Comparison of ENCODE assay signal across 26 cellular contexts in genomic region chr1:2295526-2295925, GRCh38.
DNase-seq lines count a peak whose midpoint lies in the region; ATAC-seq and TF ChIP-seq lines count a peak whose summit lies in the region.
"Had no signal": no experiment of that assay in that cellular context is flagged by ENCODE, and none has a peak within 500 bp of the region (broad histone marks: within the 10 kb centered on the region; RNA-seq: fewer than 3 reads in every experiment).

No MANE protein-coding gene starts in this region.

- no peaks in the 10 kb centered on the region for H3K9me3 Mint-ChIP-seq in T-helper 1 cell treated with Interleukin-12 subunit alpha and Interleukin-12 subunit beta and Interleukin-4 antibody, amounts not matched to agents 30 μg/mL and 1 μg/mL, for 36 hours
- H3K9me3 Mint-ChIP-seq in activated T-helper 2 cell treated with anti-CD3 and anti-CD28 coated beads, Interferon-gamma antibody, Interleukin-2, Interleukin-4, amounts not matched to agents 10 μg/mL and 5 μg/mL and 100 μg/mL, durations not matched to agents 14 hours and 24 hours and 36 hours, result no peaks in the 10 kb centered on the region
- H3K9me3 Mint-ChIP-seq in glutamatergic neuron (ENCODE audit: unreplicated experiment), result peaks cover 28% of the 10 kb centered on the region
- H3K9me3 Mint-ChIP-seq: activated naive CD8-positive, alpha-beta T cell treated with anti-CD3 and anti-CD28 coated beads, Interleukin-2, amount 50 U/mL, for 24 hours; natural killer cell had no signal

- DNase-seq in T-helper 1 cell (no peak), glutamatergic neuron (no peak), iPS-NIHi7 (ENCODE audit: extremely low spot score) (no peak)
- DNase-seq in activated T-helper 2 cell treated with anti-CD3 and anti-CD28 coated beads, Interferon-gamma antibody, Interleukin-2, Interleukin-4, amounts not matched to agents 10 μg/mL and 5 μg/mL and 100 μg/mL, durations not matched to agents 14 hours and 24 hours and 36 hours (ENCODE audit: low spot score), result no peak
- DNase-seq: activated naive CD8-positive, alpha-beta T cell treated with anti-CD3 and anti-CD28 coated beads, Interleukin-2, amount 50 U/mL, for 24 hours; body of pancreas; Caco-2; DND-41; head of caudate nucleus; left colon; natural killer cell; NCI-H1092; NCI-H2029; NCI-H2227 treated with DMSO at 0.1 percent for 48 hours; NCI-H82; OCI-M1; pancreas; stimulated activated CD4-positive, alpha-beta T cell treated with anti-CD3 and anti-CD28 coated beads, Interleukin-12 subunit alpha, Interleukin-12 subunit beta, amount 100 ng/mL, for 4 hours had no signal

- no peaks in the 10 kb centered on the region for H3K27me3 Mint-ChIP-seq in T-helper 1 cell treated with Interleukin-12 subunit alpha and Interleukin-12 subunit beta and Interleukin-4 antibody, amounts not matched to agents 30 μg/mL and 1 μg/mL, for 36 hours (ENCODE audit: low read depth)
- H3K27me3 Mint-ChIP-seq in activated T-helper 2 cell treated with anti-CD3 and anti-CD28 coated beads, Interferon-gamma antibody, Interleukin-2, Interleukin-4, amounts not matched to agents 10 μg/mL and 5 μg/mL and 100 μg/mL, durations not matched to agents 14 hours and 24 hours and 36 hours (ENCODE audit: low read depth), result no peaks in the 10 kb centered on the region
- peaks cover 22% of the 10 kb centered on the region for H3K27me3 Mint-ChIP-seq in glutamatergic neuron (ENCODE audit: unreplicated experiment)
- H3K27me3 Mint-ChIP-seq: activated naive CD8-positive, alpha-beta T cell treated with anti-CD3 and anti-CD28 coated beads, Interleukin-2, amount 50 U/mL, for 24 hours had no signal

- peak overlapping the region; percentile 36 for H3K27ac Mint-ChIP-seq in T-helper 1 cell treated with Interleukin-12 subunit alpha and Interleukin-12 subunit beta and Interleukin-4 antibody, amounts not matched to agents 30 μg/mL and 1 μg/mL, for 36 hours
- peak overlapping the region; percentile 67 for H3K27ac Mint-ChIP-seq in activated T-helper 2 cell treated with anti-CD3 and anti-CD28 coated beads, Interferon-gamma antibody, Interleukin-2, Interleukin-4, amounts not matched to agents 10 μg/mL and 5 μg/mL and 100 μg/mL, durations not matched to agents 14 hours and 24 hours and 36 hours
- H3K27ac Mint-ChIP-seq in glutamatergic neuron (ENCODE audit: unreplicated experiment), result peak overlapping the region; percentile 80
- H3K27ac Mint-ChIP-seq: activated naive CD8-positive, alpha-beta T cell treated with anti-CD3 and anti-CD28 coated beads, Interleukin-2, amount 50 U/mL, for 24 hours had no signal

- POLR2A ChIA-PET in HEK293 (lab: Yijun Ruan, JAX), result no interaction called here

- H3K9me3 ChIP-seq in HEK293 (ENCODE audit: control insufficient read depth, insufficient read depth, low read depth, low read length), result no peaks in the 10 kb centered on the region
- H3K9me3 ChIP-seq: body of pancreas, Caco-2, pancreas, upper lobe of left lung had no signal

- CTCF ChIA-PET in HEK293 (lab: Yijun Ruan, JAX), result interaction anchor here (0.9 kb wide), 1 partner anchor 17 kb away, joined by 5 read pairs; no protein-coding TSS in a partner anchor

- intact Hi-C loops in activated T-helper 2 cell treated with anti-CD3 and anti-CD28 coated beads, Interferon-gamma antibody, Interleukin-2, Interleukin-4, amounts not matched to agents 10 μg/mL and 5 μg/mL and 100 μg/mL, durations not matched to agents 14 hours and 24 hours and 36 hours (cut with micrococcal nuclease), result loop anchor here (10.0 kb wide), 1 partner anchor 89 kb away; no protein-coding TSS in a partner anchor

- ATAC-seq in GM18909 (IDR thresholded peaks at IDR 0.05; ENCODE audit: poor library complexity, unreplicated experiment) (no peak), HG02852 (IDR thresholded peaks at IDR 0.05; ENCODE audit: unreplicated experiment) (no peak)
- ATAC-seq: activated naive CD8-positive, alpha-beta T cell treated with anti-CD3 and anti-CD28 coated beads, Interleukin-2, amount 50 U/mL, for 24 hours; body of pancreas; left colon; natural killer cell; pancreas; right cardiac atrium; Right ventricle myocardium inferior had no signal

- H3K36me3 Mint-ChIP-seq in T-helper 1 cell treated with Interleukin-12 subunit alpha and Interleukin-12 subunit beta and Interleukin-4 antibody, amounts not matched to agents 30 μg/mL and 1 μg/mL, for 36 hours (ENCODE audit: low read depth), result peaks cover 8% of the 10 kb centered on the region
- H3K36me3 Mint-ChIP-seq in activated T-helper 2 cell treated with anti-CD3 and anti-CD28 coated beads, Interferon-gamma antibody, Interleukin-2, Interleukin-4, amounts not matched to agents 10 μg/mL and 5 μg/mL and 100 μg/mL, durations not matched to agents 14 hours and 24 hours and 36 hours (ENCODE audit: low read depth), result peaks cover 18% of the 10 kb centered on the region
- no peaks in the 10 kb centered on the region for H3K36me3 Mint-ChIP-seq in glutamatergic neuron (ENCODE audit: unreplicated experiment)
- H3K36me3 Mint-ChIP-seq: natural killer cell had no signal

- peaks cover 43% of the 10 kb centered on the region for H3K4me1 Mint-ChIP-seq in T-helper 1 cell treated with Interleukin-12 subunit alpha and Interleukin-12 subunit beta and Interleukin-4 antibody, amounts not matched to agents 30 μg/mL and 1 μg/mL, for 36 hours (ENCODE audit: low read depth)
- H3K4me1 Mint-ChIP-seq in activated T-helper 2 cell treated with anti-CD3 and anti-CD28 coated beads, Interferon-gamma antibody, Interleukin-2, Interleukin-4, amounts not matched to agents 10 μg/mL and 5 μg/mL and 100 μg/mL, durations not matched to agents 14 hours and 24 hours and 36 hours (ENCODE audit: low read depth), result peaks cover 58% of the 10 kb centered on the region
- peaks cover 31% of the 10 kb centered on the region for H3K4me1 Mint-ChIP-seq in glutamatergic neuron (ENCODE audit: low read depth, unreplicated experiment)

- no peak for TF ChIP-seq CTCF in HEK293 (tag by site-specific recombination; IDR thresholded peaks at IDR 0.05)
- TF ChIP-seq CTCF in glutamatergic neuron (IDR thresholded peaks at IDR 0.05; ENCODE audit: partially characterized antibody, unreplicated experiment), result no peak

- H3K4me1 ChIP-seq in HEK293 (ENCODE audit: control insufficient read depth, insufficient read depth, low read length), result peaks cover 12% of the 10 kb centered on the region
- H3K4me1 ChIP-seq: Caco-2, pancreas had no signal

- H3K27ac ChIP-seq in HEK293 (ENCODE audit: extremely low read depth, low read depth, low read length), result no peak overlapping the region
- H3K27ac ChIP-seq: 22Rv1, body of pancreas, pancreas had no signal

- peaks cover 0 to 38% of the 10 kb centered on the region in 2 experiments; a peak in 1 of 3 replicates for H3K36me3 ChIP-seq in HEK293 (ENCODE audit: control insufficient read depth in 2 of 2, insufficient read depth in 1 of 2, low read length in 2 of 2)
- H3K36me3 ChIP-seq: pancreas had no signal

- H3K4me3 ChIP-seq in HEK293 (ENCODE audit: low read depth, low read length), result no peak overlapping the region
- H3K4me3 ChIP-seq: body of pancreas, pancreas, upper lobe of left lung had no signal

- no peak overlapping the region for H3K4me3 Mint-ChIP-seq in T-helper 1 cell treated with Interleukin-12 subunit alpha and Interleukin-12 subunit beta and Interleukin-4 antibody, amounts not matched to agents 30 μg/mL and 1 μg/mL, for 36 hours
- H3K4me3 Mint-ChIP-seq in activated T-helper 2 cell treated with anti-CD3 and anti-CD28 coated beads, Interferon-gamma antibody, Interleukin-2, Interleukin-4, amounts not matched to agents 10 μg/mL and 5 μg/mL and 100 μg/mL, durations not matched to agents 14 hours and 24 hours and 36 hours (ENCODE audit: low read depth), result no peak overlapping the region
- no peak overlapping the region for H3K4me3 Mint-ChIP-seq in glutamatergic neuron (ENCODE audit: unreplicated experiment)
- H3K4me3 Mint-ChIP-seq: activated naive CD8-positive, alpha-beta T cell treated with anti-CD3 and anti-CD28 coated beads, Interleukin-2, amount 50 U/mL, for 24 hours; natural killer cell had no signal

TF ChIP-seq in HEK293, 187 proteins besides CTCF, POLR2A, EP300 and RAD21 (continues in another document):
- no peak for TF ChIP-seq ZNF26 (tag by site-specific recombination; IDR thresholded peaks at IDR 0.05)
- no peak for TF ChIP-seq ZEB2 (tag by site-specific recombination; IDR thresholded peaks at IDR 0.05)
- TF ChIP-seq ZBTB6 (tag by site-specific recombination; IDR thresholded peaks at IDR 0.05), result peak; percentile 35; the same call in 1 of the 2 replicates
- TF ChIP-seq ZNF514 (tag by site-specific recombination; IDR thresholded peaks at IDR 0.05), result no peak
- TF ChIP-seq ZNF146 (tag by site-specific recombination; IDR thresholded peaks at IDR 0.05), result peak; percentile 91
- TF ChIP-seq ZNF302 (tag by site-specific recombination; IDR thresholded peaks at IDR 0.05; ENCODE audit: low read depth), result no peak
- no peak for TF ChIP-seq ZNF654 (tag by site-specific recombination; IDR thresholded peaks at IDR 0.05; ENCODE audit: low read depth)
